19 cellular contexts compared by ENCODE assay signal in genomic region chr11:5279678-5280077, GRCh38. TPM values are rescaled to one million over a fixed set of nuclear protein-coding genes. Genes with fewer than 3 reads are reported as not detected.
"Had no signal": no experiment of that assay in that cellular context is flagged by ENCODE, and none has a peak within 500 bp of the region (broad histone marks: within the 10 kb centered on the region; RNA-seq: fewer than 3 reads in every experiment).

No MANE protein-coding gene starts in this region.

- H3K27me3 ChIP-seq: esophagus squamous epithelium, neural progenitor cell, right atrium auricular region, tibial artery had no signal

- H3K4me3 Mint-ChIP-seq: activated CD4-positive, alpha-beta memory T cell treated with anti-CD3 and anti-CD28 coated beads, Interleukin-2, amount 10 ng/mL, durations not matched to agents 7 days and 5 days; activated naive CD8-positive, alpha-beta T cell treated with anti-CD3 and anti-CD28 coated beads, Interleukin-2, amount 10 ng/mL, durations not matched to agents 7 days and 5 days; neural progenitor cell; stimulated activated memory B cell treated with anti-CD40 and anti-IgM and Interleukin-4, amounts not matched to agents 10 μg/mL and 1 μg/mL and 100 μg/mL, for 72 hours had no signal

- FAIRE-seq: endometrium, frontal cortex, islet of Langerhans had no signal

- H3K9ac ChIP-seq: neural progenitor cell, parathyroid adenoma had no signal

- H3K79me2 ChIP-seq: parathyroid adenoma had no signal

- H3K4me1 Mint-ChIP-seq: activated naive CD8-positive, alpha-beta T cell treated with anti-CD3 and anti-CD28 coated beads, Interleukin-2, amount 10 ng/mL, durations not matched to agents 7 days and 5 days; stimulated activated memory B cell treated with anti-CD40 and anti-IgM and Interleukin-4, amounts not matched to agents 10 μg/mL and 1 μg/mL and 100 μg/mL, for 72 hours had no signal

- ATAC-seq: heart right ventricle; left lobe of liver; stimulated activated memory B cell treated with anti-CD40 and anti-IgM and Interleukin-4, amounts not matched to agents 10 μg/mL and 1 μg/mL and 100 μg/mL, for 72 hours had no signal

- H3K36me3 ChIP-seq: esophagus squamous epithelium, heart right ventricle, neural progenitor cell, right atrium auricular region, tibial artery had no signal

- H3K27me3 Mint-ChIP-seq: activated CD4-positive, alpha-beta memory T cell treated with anti-CD3 and anti-CD28 coated beads, Interleukin-2, amount 10 ng/mL, durations not matched to agents 7 days and 5 days; activated naive CD8-positive, alpha-beta T cell treated with anti-CD3 and anti-CD28 coated beads, Interleukin-2, amount 10 ng/mL, durations not matched to agents 7 days and 5 days; stimulated activated memory B cell treated with anti-CD40 and anti-IgM and Interleukin-4, amounts not matched to agents 10 μg/mL and 1 μg/mL and 100 μg/mL, for 72 hours had no signal

- H3K9me3 Mint-ChIP-seq: activated CD4-positive, alpha-beta memory T cell treated with anti-CD3 and anti-CD28 coated beads, Interleukin-2, amount 10 ng/mL, durations not matched to agents 7 days and 5 days; activated naive CD8-positive, alpha-beta T cell treated with anti-CD3 and anti-CD28 coated beads, Interleukin-2, amount 10 ng/mL, durations not matched to agents 7 days and 5 days; neural progenitor cell; stimulated activated memory B cell treated with anti-CD40 and anti-IgM and Interleukin-4, amounts not matched to agents 10 μg/mL and 1 μg/mL and 100 μg/mL, for 72 hours had no signal

- H3K4me2 ChIP-seq: neural progenitor cell, smooth muscle cell had no signal

- H2AFZ ChIP-seq: neural progenitor cell, parathyroid adenoma had no signal

- H3K27ac Mint-ChIP-seq: activated CD4-positive, alpha-beta memory T cell treated with anti-CD3 and anti-CD28 coated beads, Interleukin-2, amount 10 ng/mL, durations not matched to agents 7 days and 5 days; activated naive CD8-positive, alpha-beta T cell treated with anti-CD3 and anti-CD28 coated beads, Interleukin-2, amount 10 ng/mL, durations not matched to agents 7 days and 5 days; neural progenitor cell; stimulated activated memory B cell treated with anti-CD40 and anti-IgM and Interleukin-4, amounts not matched to agents 10 μg/mL and 1 μg/mL and 100 μg/mL, for 72 hours had no signal

- DNase-seq: activated CD4-positive, alpha-beta memory T cell treated with anti-CD3 and anti-CD28 coated beads, Interleukin-2, amount 10 ng/mL, durations not matched to agents 7 days and 5 days; activated CD4-positive, CD25-positive, alpha-beta regulatory T cell treated with anti-CD3 and anti-CD28 coated beads, Interleukin-2, amount 50 U/mL, for 72 hours; activated gamma-delta T cell treated with Interleukin-2 at 50 U/mL for 16 hours; activated naive CD8-positive, alpha-beta T cell treated with anti-CD3 and anti-CD28 coated beads, Interleukin-2, amount 10 ng/mL, durations not matched to agents 7 days and 5 days; activated T-cell treated with anti-CD3 and anti-CD28 coated beads, Interleukin-2, amount 50 U/mL, for 48 hours; anterior cingulate cortex; esophagus squamous epithelium; heart right ventricle; tibial artery had no signal

- H3K27ac ChIP-seq: esophagus squamous epithelium, heart right ventricle, neural progenitor cell, parathyroid adenoma, right atrium auricular region, tibial artery had no signal

- H3K36me3 Mint-ChIP-seq: activated naive CD8-positive, alpha-beta T cell treated with anti-CD3 and anti-CD28 coated beads, Interleukin-2, amount 10 ng/mL, durations not matched to agents 7 days and 5 days; neural progenitor cell; stimulated activated memory B cell treated with anti-CD40 and anti-IgM and Interleukin-4, amounts not matched to agents 10 μg/mL and 1 μg/mL and 100 μg/mL, for 72 hours had no signal

- H3K4me3 ChIP-seq: esophagus squamous epithelium, heart right ventricle, neural progenitor cell, right atrium auricular region, smooth muscle cell, tibial artery had no signal

- H3K9me3 ChIP-seq: esophagus squamous epithelium, heart right ventricle, right atrium auricular region, tibial artery had no signal

- H3K4me1 ChIP-seq: heart right ventricle, parathyroid adenoma, right atrium auricular region had no signal

RNA-seq across cellular contexts. Expression of gene HBE1, which starts 9.9 kb away (rescaled TPM):
- total RNA-seq: activated CD4-positive, alpha-beta memory T cell treated with anti-CD3 and anti-CD28 coated beads, Interleukin-2, amount 10 ng/mL, durations not matched to agents 7 days and 5 days; activated naive CD8-positive, alpha-beta T cell treated with anti-CD3 and anti-CD28 coated beads, Interleukin-2, amount 10 ng/mL, durations not matched to agents 7 days and 5 days; esophagus squamous epithelium; heart right ventricle; mesenteric fat pad; right atrium auricular region; smooth muscle cell had no signal
- polyA plus RNA-seq: heart right ventricle, smooth muscle cell had no signal

RNA-seq across cellular contexts. Expression of gene OR51B4, which starts 22.1 kb away (rescaled TPM):
- total RNA-seq: activated CD4-positive, alpha-beta memory T cell treated with anti-CD3 and anti-CD28 coated beads, Interleukin-2, amount 10 ng/mL, durations not matched to agents 7 days and 5 days; activated naive CD8-positive, alpha-beta T cell treated with anti-CD3 and anti-CD28 coated beads, Interleukin-2, amount 10 ng/mL, durations not matched to agents 7 days and 5 days; esophagus squamous epithelium; heart right ventricle; left lobe of liver; mesenteric fat pad; right atrium auricular region; smooth muscle cell had no signal
- polyA plus RNA-seq: heart right ventricle, smooth muscle cell had no signal

RNA-seq across cellular contexts. Expression of gene HBG2, which starts 25.1 kb away (rescaled TPM):
- total RNA-seq: activated CD4-positive, alpha-beta memory T cell treated with anti-CD3 and anti-CD28 coated beads, Interleukin-2, amount 10 ng/mL, durations not matched to agents 7 days and 5 days; activated naive CD8-positive, alpha-beta T cell treated with anti-CD3 and anti-CD28 coated beads, Interleukin-2, amount 10 ng/mL, durations not matched to agents 7 days and 5 days; esophagus squamous epithelium; mesenteric fat pad; smooth muscle cell had no signal
- polyA plus RNA-seq: smooth muscle cell had no signal

RNA-seq across cellular contexts. Expression of gene HBG1, which starts 30.0 kb away (rescaled TPM):
- total RNA-seq: activated CD4-positive, alpha-beta memory T cell treated with anti-CD3 and anti-CD28 coated beads, Interleukin-2, amount 10 ng/mL, durations not matched to agents 7 days and 5 days; activated naive CD8-positive, alpha-beta T cell treated with anti-CD3 and anti-CD28 coated beads, Interleukin-2, amount 10 ng/mL, durations not matched to agents 7 days and 5 days; esophagus squamous epithelium; mesenteric fat pad; right atrium auricular region; smooth muscle cell had no signal
- polyA plus RNA-seq: smooth muscle cell had no signal

RNA-seq across cellular contexts. Expression of gene OR51B2, which starts 44.4 kb away (rescaled TPM):
- total RNA-seq: activated CD4-positive, alpha-beta memory T cell treated with anti-CD3 and anti-CD28 coated beads, Interleukin-2, amount 10 ng/mL, durations not matched to agents 7 days and 5 days; activated naive CD8-positive, alpha-beta T cell treated with anti-CD3 and anti-CD28 coated beads, Interleukin-2, amount 10 ng/mL, durations not matched to agents 7 days and 5 days; esophagus squamous epithelium; heart right ventricle; left lobe of liver; mesenteric fat pad; right atrium auricular region; smooth muscle cell had no signal
- polyA plus RNA-seq: heart right ventricle, smooth muscle cell had no signal
